17 cellular contexts compared by ENCODE assay signal in genomic region chr4:85937507-85937906, GRCh38.
"Had no signal": no experiment of that assay in that cellular context is flagged by ENCODE, and none has a peak within 500 bp of the region (broad histone marks: within the 10 kb centered on the region; RNA-seq: fewer than 3 reads in every experiment).

No MANE protein-coding gene starts in this region.

- H3K4me1 ChIP-seq: adrenal gland had no signal

- H3K4me1 Mint-ChIP-seq: natural killer cell had no signal

- H3K27ac Mint-ChIP-seq: activated naive CD4-positive, alpha-beta T cell treated with anti-CD3 and anti-CD28 coated beads, Interleukin-2, amount 50 U/mL, for 72 hours; natural killer cell; progenitor cell of endocrine pancreas had no signal

- H3K27me3 Mint-ChIP-seq: progenitor cell of endocrine pancreas had no signal

- H3K27me3 ChIP-seq: adrenal gland, cardiac muscle cell, right atrium auricular region, tibial nerve had no signal

- H3K4me3 ChIP-seq: adrenal gland, cardiac muscle cell, left ventricle myocardium inferior, right atrium auricular region, tibial nerve had no signal

- ATAC-seq: activated naive CD4-positive, alpha-beta T cell treated with anti-CD3 and anti-CD28 coated beads, Interleukin-2, amount 50 U/mL, for 72 hours; natural killer cell; stimulated activated naive CD8-positive, alpha-beta T cell treated with anti-CD3 and anti-CD28 coated beads, Interleukin-15, Interleukin-2, amounts not matched to agents 100 U/mL and 50 U/mL, for 24 hours had no signal

- H3K4me3 Mint-ChIP-seq: natural killer cell had no signal

- DNase-seq: activated CD4-positive, alpha-beta T cell treated with anti-CD3 and anti-CD28 coated beads, Interleukin-2, amount 50 U/mL, for 4 hours; activated gamma-delta T cell treated with Interleukin-2 at 50 U/mL for 16 hours; adrenal gland; dermis blood vessel endothelial cell; effector memory CD4-positive, alpha-beta T cell; left ventricle myocardium inferior; mesendoderm; natural killer cell; occipital lobe; stimulated activated naive CD8-positive, alpha-beta T cell treated with anti-CD3 and anti-CD28 coated beads, Interleukin-15, Interleukin-2, amounts not matched to agents 100 U/mL and 50 U/mL, for 24 hours; substantia nigra; WERI-Rb-1 had no signal

- H3K36me3 Mint-ChIP-seq: activated naive CD4-positive, alpha-beta T cell treated with anti-CD3 and anti-CD28 coated beads, Interleukin-2, amount 50 U/mL, for 72 hours; natural killer cell had no signal

- H3K36me3 ChIP-seq: adrenal gland, cardiac muscle cell, left ventricle myocardium inferior, right atrium auricular region, tibial nerve, WERI-Rb-1 had no signal

- H3K9me3 ChIP-seq: adrenal gland, left ventricle myocardium inferior, right atrium auricular region, tibial nerve had no signal
